In genomic region chr16:10355589-10355988, GRCh38 we compare ENCODE assay signal across 27 cellular contexts.
"Had no signal": no experiment of that assay in that cellular context is flagged by ENCODE, and none has a peak within 500 bp of the region (broad histone marks: within the 10 kb centered on the region; RNA-seq: fewer than 3 reads in every experiment).

No MANE protein-coding gene starts in this region.

- H3K9me3 Mint-ChIP-seq: activated CD4-positive, alpha-beta memory T cell treated with anti-CD3 and anti-CD28 coated beads, Interleukin-2, amount 10 ng/mL, durations not matched to agents 7 days and 5 days; activated naive CD4-positive, alpha-beta T cell treated with anti-CD3 and anti-CD28 coated beads, Interleukin-2, amount 50 U/mL, for 24 hours; activated naive CD8-positive, alpha-beta T cell treated with anti-CD3 and anti-CD28 coated beads, Interleukin-2, amount 50 U/mL, for 24 hours; activated T-cell treated with anti-CD3 and anti-CD28 coated beads, Interleukin-2, amount 50 U/mL, for 24 hours; activated T-cell treated with anti-CD3 and anti-CD28 coated beads, Interleukin-2, amount 50 U/mL, for 72 hours had no signal

- ATAC-seq: activated CD4-positive, alpha-beta T cell treated with anti-CD3 and anti-CD28 coated beads for 36 hours; activated naive CD8-positive, alpha-beta T cell treated with anti-CD3 and anti-CD28 coated beads, Interleukin-2, amount 50 U/mL, for 24 hours; activated T-cell treated with anti-CD3 and anti-CD28 coated beads, Interleukin-2, amount 50 U/mL, for 72 hours; body of pancreas; gastroesophageal sphincter had no signal

- H3K4me3 ChIP-seq: adrenal gland, body of pancreas, esophagus squamous epithelium, gastroesophageal sphincter had no signal

- H3K9me3 ChIP-seq: adrenal gland, body of pancreas, esophagus squamous epithelium, gastroesophageal sphincter had no signal

- H3K27me3 ChIP-seq: adrenal gland, body of pancreas had no signal

- DNase-seq: activated CD4-positive, alpha-beta memory T cell treated with anti-CD3 and anti-CD28 coated beads, Interleukin-2, amount 10 ng/mL, durations not matched to agents 7 days and 5 days; activated CD4-positive, alpha-beta T cell treated with anti-CD3 and anti-CD28 coated beads for 36 hours; activated CD4-positive, alpha-beta T cell treated with anti-CD3 and anti-CD28 coated beads, Interleukin-2, amount 10 ng/mL, durations not matched to agents 24 days and 14 days; activated CD4-positive, alpha-beta T cell treated with anti-CD3 and anti-CD28 coated beads, Interleukin-2, amount 50 U/mL, for 4 hours; activated CD4-positive, CD25-positive, alpha-beta regulatory T cell; activated CD4-positive, CD25-positive, alpha-beta regulatory T cell treated with anti-CD3 and anti-CD28 coated beads, Interleukin-2, amount 50 U/mL, for 72 hours; activated CD8-positive, alpha-beta memory T cell treated with anti-CD3 and anti-CD28 coated beads, Interleukin-2, amount 50 U/mL, for 48 hours; activated naive CD4-positive, alpha-beta T cell treated with anti-CD3 and anti-CD28 coated beads for 36 hours; activated naive CD8-positive, alpha-beta T cell treated with anti-CD3 and anti-CD28 coated beads for 36 hours; activated naive CD8-positive, alpha-beta T cell treated with anti-CD3 and anti-CD28 coated beads, Interleukin-2, amount 50 U/mL, for 24 hours; activated T-cell treated with anti-CD3 and anti-CD28 coated beads for 4 hours; activated T-cell treated with anti-CD3 and anti-CD28 coated beads, Interleukin-2, amount 50 U/mL, for 24 hours; activated T-cell treated with anti-CD3 and anti-CD28 coated beads, Interleukin-2, amount 50 U/mL, for 72 hours; adrenal gland; amygdala; aorta; body of pancreas; caudate nucleus; cortex of kidney; effector CD8-positive, alpha-beta T cell; esophagus squamous epithelium; foreskin melanocyte; head of caudate nucleus; T-helper 2 cell had no signal

- H3K27ac ChIP-seq: adrenal gland, body of pancreas, epithelial cell of prostate, esophagus squamous epithelium, gastroesophageal sphincter had no signal

- H3K4me1 Mint-ChIP-seq: activated CD4-positive, alpha-beta memory T cell treated with anti-CD3 and anti-CD28 coated beads, Interleukin-2, amount 10 ng/mL, durations not matched to agents 7 days and 5 days; activated CD4-positive, alpha-beta T cell treated with anti-CD3 and anti-CD28 coated beads for 36 hours; activated naive CD4-positive, alpha-beta T cell treated with anti-CD3 and anti-CD28 coated beads, Interleukin-2, amount 50 U/mL, for 24 hours; activated naive CD8-positive, alpha-beta T cell treated with anti-CD3 and anti-CD28 coated beads for 36 hours; activated naive CD8-positive, alpha-beta T cell treated with anti-CD3 and anti-CD28 coated beads, Interleukin-2, amount 50 U/mL, for 24 hours had no signal

- H3K4me1 ChIP-seq: adrenal gland, body of pancreas, esophagus squamous epithelium, gastroesophageal sphincter had no signal

- H3K27me3 Mint-ChIP-seq: activated CD4-positive, alpha-beta T cell treated with anti-CD3 and anti-CD28 coated beads for 36 hours; activated naive CD4-positive, alpha-beta T cell treated with anti-CD3 and anti-CD28 coated beads, Interleukin-2, amount 50 U/mL, for 24 hours; activated naive CD8-positive, alpha-beta T cell treated with anti-CD3 and anti-CD28 coated beads for 36 hours; activated naive CD8-positive, alpha-beta T cell treated with anti-CD3 and anti-CD28 coated beads, Interleukin-2, amount 50 U/mL, for 24 hours; activated T-cell treated with anti-CD3 and anti-CD28 coated beads, Interleukin-2, amount 50 U/mL, for 24 hours had no signal

- H3K27ac Mint-ChIP-seq: activated CD4-positive, alpha-beta memory T cell treated with anti-CD3 and anti-CD28 coated beads, Interleukin-2, amount 10 ng/mL, durations not matched to agents 7 days and 5 days; activated CD4-positive, alpha-beta T cell treated with anti-CD3 and anti-CD28 coated beads for 36 hours; activated CD4-positive, alpha-beta T cell treated with anti-CD3 and anti-CD28 coated beads, Interleukin-2, amount 10 ng/mL, durations not matched to agents 24 days and 14 days; activated naive CD4-positive, alpha-beta T cell treated with anti-CD3 and anti-CD28 coated beads for 36 hours; activated naive CD4-positive, alpha-beta T cell treated with anti-CD3 and anti-CD28 coated beads, Interleukin-2, amount 50 U/mL, for 24 hours; activated naive CD8-positive, alpha-beta T cell treated with anti-CD3 and anti-CD28 coated beads for 36 hours; activated naive CD8-positive, alpha-beta T cell treated with anti-CD3 and anti-CD28 coated beads, Interleukin-2, amount 50 U/mL, for 24 hours; activated T-cell treated with anti-CD3 and anti-CD28 coated beads, Interleukin-2, amount 50 U/mL, for 24 hours; activated T-cell treated with anti-CD3 and anti-CD28 coated beads, Interleukin-2, amount 50 U/mL, for 72 hours had no signal

- H3K4me3 Mint-ChIP-seq: activated CD4-positive, alpha-beta memory T cell treated with anti-CD3 and anti-CD28 coated beads, Interleukin-2, amount 10 ng/mL, durations not matched to agents 7 days and 5 days; activated CD4-positive, alpha-beta T cell treated with anti-CD3 and anti-CD28 coated beads for 36 hours; activated CD4-positive, alpha-beta T cell treated with anti-CD3 and anti-CD28 coated beads, Interleukin-2, amount 10 ng/mL, durations not matched to agents 24 days and 14 days; activated naive CD4-positive, alpha-beta T cell treated with anti-CD3 and anti-CD28 coated beads for 36 hours; activated naive CD4-positive, alpha-beta T cell treated with anti-CD3 and anti-CD28 coated beads, Interleukin-2, amount 50 U/mL, for 24 hours; activated naive CD8-positive, alpha-beta T cell treated with anti-CD3 and anti-CD28 coated beads for 36 hours; activated naive CD8-positive, alpha-beta T cell treated with anti-CD3 and anti-CD28 coated beads, Interleukin-2, amount 50 U/mL, for 24 hours; activated T-cell treated with anti-CD3 and anti-CD28 coated beads, Interleukin-2, amount 50 U/mL, for 24 hours; activated T-cell treated with anti-CD3 and anti-CD28 coated beads, Interleukin-2, amount 50 U/mL, for 72 hours had no signal

- H3K36me3 ChIP-seq: adrenal gland, esophagus squamous epithelium, gastroesophageal sphincter had no signal

- H3K36me3 Mint-ChIP-seq: activated naive CD4-positive, alpha-beta T cell treated with anti-CD3 and anti-CD28 coated beads, Interleukin-2, amount 50 U/mL, for 24 hours; activated naive CD8-positive, alpha-beta T cell treated with anti-CD3 and anti-CD28 coated beads for 36 hours had no signal
